In the genomic region with DNA sequence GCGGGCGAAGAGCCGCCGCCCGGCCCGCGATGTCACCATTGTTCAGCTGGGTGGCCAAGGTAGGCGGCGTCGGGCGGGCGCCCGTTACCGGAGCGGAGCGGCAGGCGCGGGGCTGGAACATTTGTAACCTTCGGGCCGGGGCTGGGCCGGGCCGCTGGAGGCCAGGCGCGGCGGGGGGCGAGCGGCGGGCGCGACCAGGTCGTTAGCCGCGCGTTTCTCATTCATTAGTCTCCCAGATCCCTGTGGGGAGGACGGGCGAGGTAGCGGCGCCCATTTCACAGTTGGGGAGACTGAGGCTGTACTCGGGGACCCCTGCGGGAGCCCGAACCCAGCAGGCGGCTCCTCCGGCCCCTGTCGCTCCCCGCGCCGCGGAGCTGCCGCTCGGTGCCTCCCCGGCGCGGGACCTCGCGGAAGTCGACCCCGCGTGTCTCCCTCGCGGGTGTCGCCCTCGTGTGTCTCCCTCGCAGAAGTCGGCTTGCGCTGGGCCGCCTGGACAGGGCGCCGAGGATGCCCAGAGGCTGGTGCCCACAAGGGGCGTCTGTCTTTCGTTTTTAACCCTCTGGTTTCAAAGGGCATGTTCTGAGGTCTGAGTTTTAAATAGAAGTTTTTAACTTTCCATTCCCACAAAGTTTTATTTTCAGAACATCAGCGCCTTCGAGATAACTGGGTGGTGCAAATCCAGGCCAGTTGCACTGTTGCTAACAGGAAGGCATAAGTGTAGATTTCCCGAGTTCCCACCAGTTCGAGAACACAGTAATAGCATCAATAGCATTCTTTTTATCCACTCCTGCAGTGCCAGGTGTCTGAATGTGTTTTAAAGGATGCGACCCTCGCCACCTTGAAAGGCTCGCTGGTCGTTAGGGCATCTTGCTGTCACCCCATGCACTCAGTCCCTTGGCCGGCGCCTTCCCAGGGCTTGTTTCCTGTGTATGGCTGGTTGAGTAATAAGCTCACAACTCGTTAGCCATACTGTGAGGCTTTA, we compare ENCODE assay signal across 1 cellular context.
TF ChIP-seq lines count a peak whose summit lies in the region.

No MANE protein-coding gene starts in this region.

TF ChIP-seq in HepG2, 621 proteins besides CTCF, POLR2A, EP300 and RAD21 (continued from another document and continues in another):
- TF ChIP-seq ZHX1 (CRISPR knock-in tag; IDR thresholded peaks at IDR 0.05; ENCODE audit: low read depth), result no peak
- no peak for TF ChIP-seq PHF20 (CRISPR knock-in tag; IDR thresholded peaks at IDR 0.05)
- no peak for TF ChIP-seq YEATS2 (CRISPR knock-in tag; IDR thresholded peaks at IDR 0.05; ENCODE audit: borderline replicate concordance)
- TF ChIP-seq PCBP1 (IDR thresholded peaks at IDR 0.05; ENCODE audit: borderline replicate concordance, low read depth, low read length), result no peak
- no peak for TF ChIP-seq ELF1 (CRISPR knock-in tag; IDR thresholded peaks at IDR 0.05)
- 0 out of 2 replicates have a peak, but pooled peaks have one; percentile 58 for TF ChIP-seq GFI1 (CRISPR knock-in tag; IDR thresholded peaks at IDR 0.05; ENCODE audit: borderline replicate concordance)
- no peak for TF ChIP-seq TOPORS (CRISPR knock-in tag; IDR thresholded peaks at IDR 0.05)
- TF ChIP-seq ZNF678 (CRISPR knock-in tag; IDR thresholded peaks at IDR 0.05), result no peak
- TF ChIP-seq ZBTB39 (CRISPR knock-in tag; IDR thresholded peaks at IDR 0.05), result no peak
- TF ChIP-seq FOXO1 (CRISPR knock-in tag; IDR thresholded peaks at IDR 0.05), result no peak
- TF ChIP-seq ZNF839 (CRISPR knock-in tag; IDR thresholded peaks at IDR 0.05; ENCODE audit: borderline replicate concordance), result no peak
- 0 out of 2 replicates have a peak, but pooled peaks have one; percentile 30 for TF ChIP-seq ZSCAN9 (CRISPR knock-in tag; IDR thresholded peaks at IDR 0.05; ENCODE audit: borderline replicate concordance)
- TF ChIP-seq MTF2 (CRISPR knock-in tag; IDR thresholded peaks at IDR 0.05; ENCODE audit: borderline replicate concordance), result no peak
- TF ChIP-seq, protein P1, sequence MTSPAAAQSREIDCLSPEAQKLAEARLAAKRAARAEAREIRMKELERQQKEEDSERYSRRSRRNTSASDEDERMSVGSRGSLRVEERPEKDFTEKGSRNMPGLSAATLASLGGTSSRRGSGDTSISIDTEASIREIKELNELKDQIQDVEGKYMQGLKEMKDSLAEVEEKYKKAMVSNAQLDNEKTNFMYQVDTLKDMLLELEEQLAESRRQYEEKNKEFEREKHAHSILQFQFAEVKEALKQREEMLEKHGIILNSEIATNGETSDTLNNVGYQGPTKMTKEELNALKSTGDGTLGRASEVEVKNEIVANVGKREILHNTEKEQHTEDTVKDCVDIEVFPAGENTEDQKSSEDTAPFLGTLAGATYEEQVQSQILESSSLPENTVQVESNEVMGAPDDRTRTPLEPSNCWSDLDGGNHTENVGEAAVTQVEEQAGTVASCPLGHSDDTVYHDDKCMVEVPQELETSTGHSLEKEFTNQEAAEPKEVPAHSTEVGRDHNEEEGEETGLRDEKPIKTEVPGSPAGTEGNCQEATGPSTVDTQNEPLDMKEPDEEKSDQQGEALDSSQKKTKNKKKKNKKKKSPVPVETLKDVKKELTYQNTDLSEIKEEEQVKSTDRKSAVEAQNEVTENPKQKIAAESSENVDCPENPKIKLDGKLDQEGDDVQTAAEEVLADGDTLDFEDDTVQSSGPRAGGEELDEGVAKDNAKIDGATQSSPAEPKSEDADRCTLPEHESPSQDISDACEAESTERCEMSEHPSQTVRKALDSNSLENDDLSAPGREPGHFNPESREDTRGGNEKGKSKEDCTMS (CRISPR knock-in tag; conservative IDR thresholded peaks at IDR 0.05), result no peak
- TF ChIP-seq FOXK2 (IDR thresholded peaks at IDR 0.05), result no peak
- no peak for TF ChIP-seq ZC3H4 (CRISPR knock-in tag; IDR thresholded peaks at IDR 0.05; ENCODE audit: borderline replicate concordance)
- TF ChIP-seq, protein P2, sequence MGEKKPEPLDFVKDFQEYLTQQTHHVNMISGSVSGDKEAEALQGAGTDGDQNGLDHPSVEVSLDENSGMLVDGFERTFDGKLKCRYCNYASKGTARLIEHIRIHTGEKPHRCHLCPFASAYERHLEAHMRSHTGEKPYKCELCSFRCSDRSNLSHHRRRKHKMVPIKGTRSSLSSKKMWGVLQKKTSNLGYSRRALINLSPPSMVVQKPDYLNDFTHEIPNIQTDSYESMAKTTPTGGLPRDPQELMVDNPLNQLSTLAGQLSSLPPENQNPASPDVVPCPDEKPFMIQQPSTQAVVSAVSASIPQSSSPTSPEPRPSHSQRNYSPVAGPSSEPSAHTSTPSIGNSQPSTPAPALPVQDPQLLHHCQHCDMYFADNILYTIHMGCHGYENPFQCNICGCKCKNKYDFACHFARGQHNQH (CRISPR knock-in tag; IDR thresholded peaks at IDR 0.05), result no peak
- TF ChIP-seq ETV6 (CRISPR knock-in tag; conservative IDR thresholded peaks at IDR 0.05), result no peak
- no peak for TF ChIP-seq TOE1 (CRISPR knock-in tag; IDR thresholded peaks at IDR 0.05)
- no peak for TF ChIP-seq TBX3 (IDR thresholded peaks at IDR 0.05; ENCODE audit: borderline replicate concordance)
- TF ChIP-seq CREB1 (IDR thresholded peaks at IDR 0.05), result no peak
- no peak for TF ChIP-seq CREB1 (CRISPR knock-in tag; IDR thresholded peaks at IDR 0.05)
- no peak for TF ChIP-seq ZNF780A (CRISPR knock-in tag; IDR thresholded peaks at IDR 0.05)
- TF ChIP-seq, protein P3, sequence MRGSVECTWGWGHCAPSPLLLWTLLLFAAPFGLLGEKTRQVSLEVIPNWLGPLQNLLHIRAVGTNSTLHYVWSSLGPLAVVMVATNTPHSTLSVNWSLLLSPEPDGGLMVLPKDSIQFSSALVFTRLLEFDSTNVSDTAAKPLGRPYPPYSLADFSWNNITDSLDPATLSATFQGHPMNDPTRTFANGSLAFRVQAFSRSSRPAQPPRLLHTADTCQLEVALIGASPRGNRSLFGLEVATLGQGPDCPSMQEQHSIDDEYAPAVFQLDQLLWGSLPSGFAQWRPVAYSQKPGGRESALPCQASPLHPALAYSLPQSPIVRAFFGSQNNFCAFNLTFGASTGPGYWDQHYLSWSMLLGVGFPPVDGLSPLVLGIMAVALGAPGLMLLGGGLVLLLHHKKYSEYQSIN (CRISPR knock-in tag; IDR thresholded peaks at IDR 0.05; ENCODE audit: borderline replicate concordance), result no peak
- TF ChIP-seq CBX2 (IDR thresholded peaks at IDR 0.05; ENCODE audit: low read depth, low read length), result no peak
- no peak for TF ChIP-seq CBX2 (CRISPR knock-in tag; IDR thresholded peaks at IDR 0.05; ENCODE audit: low read depth)
- no peak for TF ChIP-seq PAWR (CRISPR knock-in tag; IDR thresholded peaks at IDR 0.05; ENCODE audit: borderline replicate concordance)
- no peak for TF ChIP-seq GPBP1L1 (CRISPR knock-in tag; IDR thresholded peaks at IDR 0.05)
- TF ChIP-seq ZNF496 (CRISPR knock-in tag; IDR thresholded peaks at IDR 0.05; ENCODE audit: insufficient replicate concordance), result no peak
- TF ChIP-seq HMG20B (CRISPR knock-in tag; conservative IDR thresholded peaks at IDR 0.05), result no peak
- TF ChIP-seq ZBTB3 (CRISPR knock-in tag; IDR thresholded peaks at IDR 0.05; ENCODE audit: borderline replicate concordance, low read depth), result no peak
- 0 out of 2 replicates have a peak, but pooled peaks have one; percentile 70 for TF ChIP-seq ZNF547 (CRISPR knock-in tag; IDR thresholded peaks at IDR 0.05)
- TF ChIP-seq ZNF296 (CRISPR knock-in tag; conservative IDR thresholded peaks at IDR 0.05), result no peak
- TF ChIP-seq MXI1 (IDR thresholded peaks at IDR 0.05; ENCODE audit: borderline replicate concordance, low read depth, low read length), result no peak
- TF ChIP-seq ZNF878 (CRISPR knock-in tag; IDR thresholded peaks at IDR 0.05), result no peak
- no peak for TF ChIP-seq RNF219 (CRISPR knock-in tag; IDR thresholded peaks at IDR 0.05)
- TF ChIP-seq ATF4 (CRISPR knock-in tag; IDR thresholded peaks at IDR 0.05), result 0 out of 4 replicates have a peak, but pooled peaks of 1 of the 2 experiments have one; percentile 29
- TF ChIP-seq ATM (IDR thresholded peaks at IDR 0.05; ENCODE audit: borderline replicate concordance), result no peak
- no peak for TF ChIP-seq PRPF4 (IDR thresholded peaks at IDR 0.05; ENCODE audit: low read depth, low read length, poor library complexity, severe bottlenecking)
- no peak for TF ChIP-seq ZNF510 (CRISPR knock-in tag; IDR thresholded peaks at IDR 0.05; ENCODE audit: low read depth)
- no peak; the same call in 1 of the 2 replicates for TF ChIP-seq ZNF616 (CRISPR knock-in tag; IDR thresholded peaks at IDR 0.05; ENCODE audit: low read depth)
